ENCODE assay signal across 9 cellular contexts in the genomic region with DNA sequence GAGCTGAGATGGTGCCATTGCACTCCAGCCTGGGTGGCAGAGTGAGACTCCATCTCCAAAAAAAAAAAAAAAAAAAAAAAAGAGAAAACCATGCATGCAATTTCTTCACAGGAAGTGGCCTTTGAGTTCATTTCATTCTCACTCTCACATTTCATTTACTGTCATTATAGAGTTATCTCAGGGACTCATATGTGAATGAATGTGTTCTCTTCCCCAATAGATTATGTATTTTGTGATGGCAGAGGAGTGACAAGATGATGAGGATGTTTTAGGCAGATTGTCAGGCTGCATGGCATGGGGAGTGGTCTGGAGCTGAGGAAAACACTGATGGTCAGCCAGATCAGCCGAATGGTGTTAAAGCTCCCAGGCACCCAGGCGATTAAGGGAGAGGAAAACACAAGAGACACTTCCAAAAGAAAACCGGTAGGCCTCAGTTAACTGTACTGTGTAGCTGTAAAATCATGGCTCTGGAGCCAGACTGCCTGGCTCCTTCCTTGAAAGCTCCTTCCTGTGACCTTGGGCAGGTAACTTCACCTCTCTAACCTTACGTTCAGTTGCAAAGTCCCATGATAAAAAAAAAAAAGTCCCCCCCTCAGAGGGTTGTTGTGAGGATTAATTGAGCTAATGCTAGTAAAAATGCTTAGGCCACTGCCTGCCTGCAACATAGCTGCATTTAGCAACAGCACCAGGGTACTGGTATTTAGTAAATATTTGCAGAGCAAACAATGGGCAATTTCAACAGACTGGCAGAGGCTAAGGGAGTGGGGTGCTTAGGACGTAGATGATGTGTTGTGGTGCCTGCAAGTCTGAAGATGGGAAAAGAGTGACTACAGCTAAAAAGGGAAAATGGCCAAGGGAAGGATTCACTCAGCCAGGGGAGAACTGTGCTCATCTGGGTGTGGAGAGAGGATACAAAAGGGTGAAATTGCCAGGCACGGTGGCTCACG. TPM values are rescaled to one million over a fixed set of nuclear protein-coding genes. Genes with fewer than 3 reads are reported as not detected.
DNase-seq lines count a peak whose midpoint lies in the region; ATAC-seq and TF ChIP-seq lines count a peak whose summit lies in the region.
"Had no signal": no experiment of that assay in that cellular context is flagged by ENCODE, and none has a peak within 500 bp of the region (broad histone marks: within the 10 kb centered on the region; RNA-seq: fewer than 3 reads in every experiment).

No MANE protein-coding gene starts in this region.

- H3K9me3 Mint-ChIP-seq in activated T-helper 17 cell treated with anti-CD3 and anti-CD28 coated beads, Interleukin-2, amount 50 U/mL, for 72 hours = no peaks in the 10 kb centered on the region
- H3K9me3 Mint-ChIP-seq in nephron = no peaks in the 10 kb centered on the region

- peak overlapping the region; percentile 70 for H3K27ac Mint-ChIP-seq in activated T-helper 17 cell treated with anti-CD3 and anti-CD28 coated beads, Interleukin-2, amount 50 U/mL, for 72 hours
- H3K27ac Mint-ChIP-seq in nephron = peak overlapping the region in 2 of 3 experiments; percentile 77 to 81

- DNase-seq in NCI-H1417 (lab: John Stamatoyannopoulos, UW) = peak in 2 of 3 experiments; percentile 21 to 59
- no peak for DNase-seq in NCI-H1417 treated with DMSO at 0.1 percent for 48 hours (lab: John Stamatoyannopoulos, UW)
- peak; percentile 42 for DNase-seq in NCI-H146 treated with DMSO at 0.1 percent for 48 hours (lab: John Stamatoyannopoulos, UW; ENCODE audit: unreplicated experiment)
- no peak for DNase-seq in putamen (ENCODE audit: low spot score)
- DNase-seq: right cardiac atrium had no signal

- peaks cover 6% of the 10 kb centered on the region for H3K36me3 Mint-ChIP-seq in activated T-helper 17 cell treated with anti-CD3 and anti-CD28 coated beads, Interleukin-2, amount 50 U/mL, for 72 hours (ENCODE audit: low read depth)
- H3K36me3 Mint-ChIP-seq in nephron (ENCODE audit: low read depth) = peaks cover 14% of the 10 kb centered on the region

- ATAC-seq in activated T-helper 17 cell treated with anti-CD3 and anti-CD28 coated beads, Interleukin-2, amount 50 U/mL, for 72 hours (replicated peaks) = peak; percentile 66
- ATAC-seq in HG03378 (IDR thresholded peaks at IDR 0.05; ENCODE audit: unreplicated experiment) (no peak), GM19328 (IDR thresholded peaks at IDR 0.05; ENCODE audit: unreplicated experiment) (no peak)
- ATAC-seq: right cardiac atrium had no signal

- H3K4me1 Mint-ChIP-seq in activated T-helper 17 cell treated with anti-CD3 and anti-CD28 coated beads, Interleukin-2, amount 50 U/mL, for 72 hours = peaks cover 31% of the 10 kb centered on the region
- H3K4me1 Mint-ChIP-seq in nephron = peaks cover 35% of the 10 kb centered on the region

- H3K4me3 Mint-ChIP-seq in activated T-helper 17 cell treated with anti-CD3 and anti-CD28 coated beads, Interleukin-2, amount 50 U/mL, for 72 hours = peak overlapping the region; percentile 12
- peak overlapping the region in 2 of 3 experiments; percentile 17 to 21 for H3K4me3 Mint-ChIP-seq in nephron

- no peaks in the 10 kb centered on the region for H3K27me3 Mint-ChIP-seq in activated T-helper 17 cell treated with anti-CD3 and anti-CD28 coated beads, Interleukin-2, amount 50 U/mL, for 72 hours
- peaks cover 10% of the 10 kb centered on the region for H3K27me3 Mint-ChIP-seq in nephron (ENCODE audit: low read depth)

- TF ChIP-seq CTCF in nephron (IDR thresholded peaks at IDR 0.05; ENCODE audit: unreplicated experiment in 3 of 3) = no peak

RNA-seq across cellular contexts. Expression of a gene that starts 6.9 kb away (rescaled TPM):
- 1 to 10 TPM; 4.7 to 9.7 TPM for total RNA-seq in activated T-helper 17 cell treated with anti-CD3 and anti-CD28 coated beads, Interleukin-2, amount 50 U/mL, for 72 hours

RNA-seq across cellular contexts. Expression of a gene that starts 8.6 kb away (rescaled TPM):
- 1 to 10 TPM; 1.5 to 3.7 TPM for total RNA-seq in activated T-helper 17 cell treated with anti-CD3 and anti-CD28 coated beads, Interleukin-2, amount 50 U/mL, for 72 hours

RNA-seq across cellular contexts. Expression of a gene that starts 35.2 kb away (rescaled TPM):
- total RNA-seq in activated T-helper 17 cell treated with anti-CD3 and anti-CD28 coated beads, Interleukin-2, amount 50 U/mL, for 72 hours = 10 to 100 TPM; 44.6 to 46.4 TPM

Comparison
In these comparisons a context has a peak if more than half of its experiments do, and no peak if none do; other contexts are left out.
1. DNase-seq: peak in NCI-H1417 (2 of 3) and NCI-H146 treated with DMSO at 0.1 percent for 48 hours (single experiment); none in NCI-H1417 treated with DMSO at 0.1 percent for 48 hours (single experiment) and putamen (single experiment).